In genomic region chr11:20131744-20132666, GRCh38 we compare ENCODE assay signal across 8 cellular contexts. TPM values are rescaled to one million over a fixed set of nuclear protein-coding genes. Genes with fewer than 3 reads are reported as not detected.
DNase-seq lines count a peak whose midpoint lies in the region; ATAC-seq and TF ChIP-seq lines count a peak whose summit lies in the region.

No MANE protein-coding gene starts in this region.

- ATAC-seq in HG03520 (IDR thresholded peaks at IDR 0.05; ENCODE audit: unreplicated experiment) (no peak), GM21526 (IDR thresholded peaks at IDR 0.05; ENCODE audit: low FRiP score, unreplicated experiment) (no peak)

- DNase-seq in G401 (ENCODE audit: low spot score) (peak; percentile 74), HUDEP-2 (lab: John Stamatoyannopoulos, UW; ENCODE audit: unreplicated experiment in 76 of 76) (peak in 43 of 76 experiments; percentile 3 to 52 (median 21)), WERI-Rb-1 (peak; percentile 64), choroid plexus epithelial cell (ENCODE audit: low read depth) (peak; percentile 73), left kidney (ENCODE audit: low read depth, low spot score) (peak; percentile 87)
- DNase-seq in stimulated activated CD4-positive, alpha-beta T cell treated with anti-CD3 and anti-CD28 coated beads, Interleukin-2, amount 100 ng/mL, for 24 hours = peak; percentile 54 to 61

- H3K4me3 ChIP-seq in WERI-Rb-1 (ENCODE audit: low read depth, low read length) (no peak overlapping the region), choroid plexus epithelial cell (ENCODE audit: low read depth, low read length) (peak overlapping the region; percentile 68)

- in situ Hi-C loops in G401 (cut with HindIII; ENCODE audit: low sequenced_read_pairs) = no loop called here

- peak; percentile 78 for TF ChIP-seq CTCF in WERI-Rb-1 (IDR thresholded peaks at IDR 0.05; ENCODE audit: low read depth, low read length)
- TF ChIP-seq CTCF in choroid plexus epithelial cell (conservative IDR thresholded peaks at IDR 0.05; ENCODE audit: low read depth, low read length) = peak; percentile 97

- no peak overlapping the region for H3K27ac ChIP-seq in WERI-Rb-1

- H3K9me3 ChIP-seq in WERI-Rb-1 (ENCODE audit: severe bottlenecking) = no peaks in the 10 kb centered on the region

- H3K27me3 ChIP-seq in WERI-Rb-1 (ENCODE audit: insufficient read depth, low read depth, severe bottlenecking) = no peaks in the 10 kb centered on the region

- no peaks in the 10 kb centered on the region for H3K36me3 ChIP-seq in WERI-Rb-1

RNA-seq across cellular contexts. Expression of gene DBX1, which starts 28.3 kb away (rescaled TPM):
- not detected in 2 replicates for total RNA-seq in G401 (2014; rRNA removed; shearing (Covaris generic))

Comparison
In these comparisons a context has a peak if more than half of its experiments do, and no peak if none do; other contexts are left out.
1. DNase-seq: peak in every context shown above with its lines; median percentile 87 in left kidney; 74 in G401; 73 in choroid plexus epithelial cell; 64 in WERI-Rb-1; 58 in stimulated activated CD4-positive, alpha-beta T cell treated with anti-CD3 and anti-CD28 coated beads, Interleukin-2, amount 100 ng/mL, for 24 hours; 21 in HUDEP-2.